Comparison of ENCODE assay signal across 27 cellular contexts in the genomic region with DNA sequence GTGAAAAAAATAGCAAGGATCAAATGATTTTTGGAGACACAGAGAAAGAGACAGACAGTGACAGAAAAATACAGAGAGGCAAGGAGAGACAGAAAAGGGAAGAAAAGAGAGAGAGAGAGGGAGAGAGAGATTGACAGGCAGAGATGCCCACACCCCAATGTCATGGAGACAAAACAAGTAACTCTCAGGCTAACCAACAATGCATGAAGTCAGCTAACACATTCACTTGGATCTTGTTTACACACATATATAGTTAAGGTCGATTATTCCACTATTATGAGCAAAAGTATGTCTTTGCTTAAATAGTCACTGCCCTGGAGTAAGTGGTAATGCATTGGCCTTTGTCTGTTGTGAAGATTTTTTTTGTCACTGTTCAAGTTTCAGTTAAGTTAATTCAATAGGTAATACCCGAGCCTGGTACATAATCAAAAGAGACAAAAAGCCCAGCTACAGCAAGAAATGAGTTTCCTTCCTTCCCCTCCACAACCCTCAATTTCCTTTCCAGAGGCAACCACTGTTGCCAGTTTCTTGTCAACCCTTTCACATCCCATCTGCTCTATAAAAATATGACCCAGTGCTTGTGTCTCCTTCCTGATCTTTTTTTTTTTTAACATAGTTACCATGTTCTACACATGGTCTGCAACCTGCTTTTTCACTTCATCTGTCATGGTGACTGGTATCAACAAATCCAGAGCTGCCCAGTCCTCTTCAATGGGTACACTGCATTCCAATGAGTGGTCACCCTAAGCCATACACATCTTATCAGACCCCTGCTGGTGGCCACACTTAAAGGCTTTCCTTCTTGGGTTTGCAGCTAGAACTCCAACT. TPM values are rescaled to one million over a fixed set of nuclear protein-coding genes. Genes with fewer than 3 reads are reported as not detected.
DNase-seq lines count a peak whose midpoint lies in the region; TF ChIP-seq lines count a peak whose summit lies in the region.
"Had no signal": no experiment of that assay in that cellular context is flagged by ENCODE, and none has a peak within 500 bp of the region (broad histone marks: within the 10 kb centered on the region; RNA-seq: fewer than 3 reads in every experiment).

No MANE protein-coding gene starts in this region.

- H4K91ac ChIP-seq in neuronal stem cell (ENCODE audit: low read depth, low read length, poor library complexity), result no peak overlapping the region

- in situ Hi-C loops in Caki2 (cut with HindIII; ENCODE audit: low pct_unique_long_range_greater_than_20kb, low sequenced_read_pairs), result loop anchor here (25.0 kb wide), 1 partner anchor 181 kb away; no protein-coding TSS in a partner anchor

- peak overlapping the region; percentile 21 for H2AFZ ChIP-seq in neuronal stem cell (ENCODE audit: low read length)

- H3K36me3 Mint-ChIP-seq in endodermal cell (ENCODE audit: low read depth) (no peaks in the 10 kb centered on the region), Caco-2 (ENCODE audit: insufficient read depth, unreplicated experiment) (peaks cover 35% of the 10 kb centered on the region)
- H3K36me3 Mint-ChIP-seq: activated naive CD8-positive, alpha-beta T cell treated with anti-CD3 and anti-CD28 coated beads, Interleukin-2, amount 10 ng/mL, durations not matched to agents 7 days and 5 days had no signal

- H3K4me1 Mint-ChIP-seq in endodermal cell (peaks cover 43% of the 10 kb centered on the region), Caco-2 (ENCODE audit: low read depth, unreplicated experiment) (peaks cover 32% of the 10 kb centered on the region)
- H3K4me1 Mint-ChIP-seq: activated B cell treated with CpG ODN at 0.5 μM for 24 hours; activated naive CD8-positive, alpha-beta T cell treated with anti-CD3 and anti-CD28 coated beads, Interleukin-2, amount 10 ng/mL, durations not matched to agents 7 days and 5 days had no signal

- no peaks in the 10 kb centered on the region for H3K9me3 Mint-ChIP-seq in endodermal cell
- H3K9me3 Mint-ChIP-seq in Caco-2 (ENCODE audit: unreplicated experiment), result no peaks in the 10 kb centered on the region
- H3K9me3 Mint-ChIP-seq: activated B cell treated with CpG ODN at 0.5 μM for 24 hours; activated naive CD8-positive, alpha-beta T cell treated with anti-CD3 and anti-CD28 coated beads, Interleukin-2, amount 10 ng/mL, durations not matched to agents 7 days and 5 days; neural crest cell had no signal

- POLR2A ChIA-PET in Caco-2 (lab: Charles Lee), result no interaction called here

- CTCF ChIA-PET in Caco-2 (lab: Charles Lee), result no interaction called here

- BruUV-seq in Caco-2 (replicated peaks; lab: Mats Ljungman, UMichigan), result no TSS peak

- peak; percentile 6 for DNase-seq in Caki2 (ENCODE audit: low read depth)
- peak; percentile 45 for DNase-seq in Jurkat, Clone E6-1 (ENCODE audit: low read depth, low spot score)
- no peak for DNase-seq in endodermal cell
- DNase-seq in neuronal stem cell (ENCODE audit: low spot score), result no peak
- no peak for DNase-seq in dedifferentiated amniotic fluid mesenchymal stem cell (ENCODE audit: extremely low spot score)
- no peak for DNase-seq in Caco-2
- DNase-seq in prostate gland (ENCODE audit: low spot score), result no peak
- DNase-seq in caudate nucleus (lab: John Stamatoyannopoulos, UW), result no peak
- DNase-seq: ACHN; activated B cell treated with CpG ODN at 0.5 μM for 24 hours; activated CD4-positive, alpha-beta T cell treated with anti-CD3 and anti-CD28 coated beads, Interleukin-2, amount 50 U/mL, for 48 hours; activated effector memory CD4-positive, alpha-beta T cell treated with anti-CD3 and anti-CD28 coated beads, Interleukin-2, amount 50 U/mL, for 16 hours; activated naive CD8-positive, alpha-beta T cell treated with anti-CD3 and anti-CD28 coated beads, Interleukin-2, amount 10 ng/mL, durations not matched to agents 7 days and 5 days; effector CD4-positive, alpha-beta T cell; erythroblast; heart left ventricle; left ventricle myocardium inferior; mucosa of descending colon; NCI-H1436 treated with DMSO at 0.1 percent for 48 hours; NCI-H2107; SHP77 treated with DMSO at 0.1 percent for 48 hours; stimulated activated CD8-positive, alpha-beta memory T cell treated with anti-CD3 and anti-CD28 coated beads, Interleukin-4, amount 100 ng/mL, for 48 hours; upper lobe of right lung had no signal

- WGBS in endodermal cell (ENCODE audit: insufficient coverage in 1 of 2, insufficient read length in 1 of 2), 2 experiments, result 86% methylated on average over 2 of the region's 2 CpGs; no CpG with 5 or more reads in 1 of the 2 experiments
- no CpG with 5 or more reads among the region's 2 CpGs for WGBS in neuronal stem cell (ENCODE audit: extremely low coverage in 2 of 2, insufficient read length in 2 of 2, insufficient replicate concordance in 1 of 2), 2 donors
- 45% methylated on average over 2 of the region's 2 CpGs for WGBS in prostate gland

- no peak overlapping the region for H2BK5ac ChIP-seq in neuronal stem cell (ENCODE audit: low read length)

- H2BK120ac ChIP-seq in neuronal stem cell (ENCODE audit: low read depth, low read length), result no peak overlapping the region

- H3K9me3 ChIP-seq in endodermal cell (ENCODE audit: control insufficient read depth, low read length) (no peaks in the 10 kb centered on the region), neuronal stem cell (replicated peaks in 1 of 2; ENCODE audit: control insufficient read depth in 2 of 2, insufficient read depth in 1 of 2, low read depth in 1 of 2, low read length in 2 of 2) (no peaks in the 10 kb centered on the region), Caco-2 (no peaks in the 10 kb centered on the region), prostate gland (no peaks in the 10 kb centered on the region)
- H3K9me3 ChIP-seq: heart left ventricle, left ventricle myocardium inferior, mucosa of descending colon, upper lobe of right lung had no signal

- no peak overlapping the region for H3K9ac ChIP-seq in endodermal cell (ENCODE audit: extremely low read depth, low read length, poor library complexity, severe bottlenecking)
- H3K9ac ChIP-seq in neuronal stem cell (ENCODE audit: low read depth, low read length, poor library complexity), result no peak overlapping the region

- H3K27me3 ChIP-seq in endodermal cell (ENCODE audit: control insufficient read depth, insufficient read depth, low read length, poor library complexity, severe bottlenecking) (peaks cover 34% of the 10 kb centered on the region), neuronal stem cell (ENCODE audit: control insufficient read depth in 3 of 3, insufficient read depth in 3 of 3, low read depth in 1 of 3, low read length in 3 of 3) (no peaks in the 10 kb centered on the region), Caco-2 (replicated peaks; ENCODE audit: control insufficient read depth, insufficient read depth, low read length) (no peaks in the 10 kb centered on the region), prostate gland (replicated peaks; ENCODE audit: insufficient read depth) (no peaks in the 10 kb centered on the region)
- H3K27me3 ChIP-seq: heart left ventricle, upper lobe of right lung had no signal

- no peaks in the 10 kb centered on the region for H3K36me3 ChIP-seq in endodermal cell (ENCODE audit: control insufficient read depth, insufficient read depth, low read length)
- H3K36me3 ChIP-seq in neuronal stem cell (replicated peaks in 1 of 2; ENCODE audit: control insufficient read depth in 2 of 2, insufficient read depth in 2 of 2, low read length in 2 of 2), result peaks cover 1 to 21% of the 10 kb centered on the region in 2 donors
- H3K36me3 ChIP-seq in Caco-2 (ENCODE audit: control insufficient read depth, insufficient read depth, low read length), result 0 out of 2 replicates have a peak, but pooled peaks cover 2% of the 10 kb centered on the region
- no peaks in the 10 kb centered on the region for H3K36me3 ChIP-seq in prostate gland
- H3K36me3 ChIP-seq: heart left ventricle, left ventricle myocardium inferior, upper lobe of right lung had no signal

- intact Hi-C loops in Caco-2 (cut with micrococcal nuclease; ENCODE audit: unreplicated experiment), result no loop called here
- intact Hi-C loops in prostate gland (cut with DNase I), result loop anchor here (2.0 to 5.0 kb wide), 2 partner anchors 51 to 167 kb away; a partner anchor contains a TSS

- H3K4me1 ChIP-seq in endodermal cell (ENCODE audit: control insufficient read depth, insufficient read depth, low read length) (peaks cover 21% of the 10 kb centered on the region), neuronal stem cell (ENCODE audit: control insufficient read depth in 2 of 2, insufficient read depth in 1 of 2, low read depth in 1 of 2, low read length in 2 of 2) (peaks cover 18 to 29% of the 10 kb centered on the region in 2 donors), Caco-2 (peaks cover 94% of the 10 kb centered on the region), prostate gland (replicated peaks) (no peaks in the 10 kb centered on the region)

- no peak overlapping the region for H3K18ac ChIP-seq in neuronal stem cell (ENCODE audit: low read length)

- H3K4me2 ChIP-seq in neuronal stem cell (ENCODE audit: insufficient read depth, low read length, poor library complexity, severe bottlenecking), result no peak overlapping the region

- H3K4me3 ChIP-seq in Jurkat, Clone E6-1 (ENCODE audit: low read length), result no peak overlapping the region
- H3K4me3 ChIP-seq in endodermal cell (ENCODE audit: low read length), result peak overlapping the region; percentile 51
- H3K4me3 ChIP-seq in neuronal stem cell (ENCODE audit: low read length in 2 of 2), result no peak overlapping the region
- no peak overlapping the region for H3K4me3 ChIP-seq in Caco-2 (ENCODE audit: low read depth, low read length)
- H3K4me3 ChIP-seq in prostate gland, result no peak overlapping the region
- H3K4me3 ChIP-seq: heart left ventricle, K562, left ventricle myocardium inferior, mucosa of descending colon, upper lobe of right lung had no signal

- H3K4ac ChIP-seq in neuronal stem cell (ENCODE audit: low read length), result no peak overlapping the region

- TF ChIP-seq CTCF in endodermal cell (conservative IDR thresholded peaks at IDR 0.05) (peak; percentile 48), Caco-2 (IDR thresholded peaks at IDR 0.05; ENCODE audit: insufficient read depth in 1 of 2, low read depth in 1 of 2, low read length in 1 of 2, severe bottlenecking in 1 of 2, unreplicated experiment in 1 of 2) (no peak), prostate gland (IDR thresholded peaks at IDR 0.05) (no peak)

- H3K23ac ChIP-seq in neuronal stem cell (ENCODE audit: low read depth, low read length, poor library complexity), result no peak overlapping the region

- H3K27ac ChIP-seq in endodermal cell (ENCODE audit: low read depth, low read length) (peak overlapping the region; percentile 90), neuronal stem cell (replicated peaks; ENCODE audit: low read length) (peak overlapping the region; percentile 75), prostate gland (no peak overlapping the region), caudate nucleus (ENCODE audit: low read depth, low read length) (no peak overlapping the region)
- H3K27ac ChIP-seq: heart left ventricle, left ventricle myocardium inferior, upper lobe of right lung had no signal

- H2AK5ac ChIP-seq in neuronal stem cell (ENCODE audit: low read depth, low read length), result no peak overlapping the region

- H3K14ac ChIP-seq in neuronal stem cell (ENCODE audit: low read length), result no peak overlapping the region

- H3K4me3 Mint-ChIP-seq in endodermal cell (no peak overlapping the region), Caco-2 (ENCODE audit: unreplicated experiment) (no peak overlapping the region)
- H3K4me3 Mint-ChIP-seq: activated B cell treated with CpG ODN at 0.5 μM for 24 hours; activated naive CD8-positive, alpha-beta T cell treated with anti-CD3 and anti-CD28 coated beads, Interleukin-2, amount 10 ng/mL, durations not matched to agents 7 days and 5 days; neural crest cell had no signal

- H4K8ac ChIP-seq in neuronal stem cell (ENCODE audit: low read depth, low read length), result no peak overlapping the region

- no peak overlapping the region for H2BK12ac ChIP-seq in neuronal stem cell (ENCODE audit: low read length)

- H2BK15ac ChIP-seq in neuronal stem cell (ENCODE audit: low read length), result no peak overlapping the region

- H3K27ac Mint-ChIP-seq in endodermal cell (no peak overlapping the region), Caco-2 (ENCODE audit: unreplicated experiment) (no peak overlapping the region)
- H3K27ac Mint-ChIP-seq: activated B cell treated with CpG ODN at 0.5 μM for 24 hours; activated naive CD8-positive, alpha-beta T cell treated with anti-CD3 and anti-CD28 coated beads, Interleukin-2, amount 10 ng/mL, durations not matched to agents 7 days and 5 days had no signal

- no peaks in the 10 kb centered on the region for H3K79me1 ChIP-seq in neuronal stem cell (ENCODE audit: low read depth, low read length)

- no peak for TF ChIP-seq POLR2A in prostate gland (IDR thresholded peaks at IDR 0.05)

- H3K27me3 Mint-ChIP-seq in endodermal cell (ENCODE audit: insufficient read depth) (peaks cover 4% of the 10 kb centered on the region), Caco-2 (ENCODE audit: insufficient read depth, unreplicated experiment) (no peaks in the 10 kb centered on the region)

RNA-seq across cellular contexts. Expression of a gene that starts 52.1 kb away (rescaled TPM):
- 0.17 TPM in 1 of 2 replicates, not detected in the other for total RNA-seq in Caki2 (2014; rRNA removed; shearing (Covaris generic); ENCODE audit: low replicate concordance)
- not detected for polyA plus RNA-seq in Jurkat, Clone E6-1 (2012; ENCODE audit: insufficient read depth, insufficient read length)
- total RNA-seq in endodermal cell (10 to 100 TPM; 38.6 to 51.6 TPM), Caco-2 (2022) (193 and 196 TPM in 2 replicates), prostate gland (1 to 10 TPM; 5.7 to 9.7 TPM)
- polyA plus RNA-seq in endodermal cell (2013, experiment 1 of 2), result 36.1 TPM
- polyA plus RNA-seq in endodermal cell (2013, experiment 2 of 2), result 33.6 TPM
- polyA plus RNA-seq in neuronal stem cell (2013, experiment 1 of 2), result 37.3 TPM
- 35.7 TPM for polyA plus RNA-seq in neuronal stem cell (2013, experiment 2 of 2)
- total RNA-seq: activated B cell treated with CpG ODN at 0.5 μM for 24 hours; activated naive CD8-positive, alpha-beta T cell treated with anti-CD3 and anti-CD28 coated beads, Interleukin-2, amount 10 ng/mL, durations not matched to agents 7 days and 5 days; K562; pulmonary artery endothelial cell had no signal
- polyA plus RNA-seq: BJ had no signal

Comparison
In these comparisons a context has a peak if more than half of its experiments do, and no peak if none do; other contexts are left out.
1. DNase-seq: peak in Caki2 (single experiment) and Jurkat, Clone E6-1 (single experiment); none in endodermal cell (single experiment), neuronal stem cell (single experiment), dedifferentiated amniotic fluid mesenchymal stem cell (single experiment), Caco-2 (0 of 2), prostate gland (single experiment) and caudate nucleus (0 of 61).
2. H3K27ac ChIP-seq: peak in endodermal cell (single experiment) and neuronal stem cell (single experiment); none in prostate gland (0 of 2) and caudate nucleus (single experiment).